In the genomic region with DNA sequence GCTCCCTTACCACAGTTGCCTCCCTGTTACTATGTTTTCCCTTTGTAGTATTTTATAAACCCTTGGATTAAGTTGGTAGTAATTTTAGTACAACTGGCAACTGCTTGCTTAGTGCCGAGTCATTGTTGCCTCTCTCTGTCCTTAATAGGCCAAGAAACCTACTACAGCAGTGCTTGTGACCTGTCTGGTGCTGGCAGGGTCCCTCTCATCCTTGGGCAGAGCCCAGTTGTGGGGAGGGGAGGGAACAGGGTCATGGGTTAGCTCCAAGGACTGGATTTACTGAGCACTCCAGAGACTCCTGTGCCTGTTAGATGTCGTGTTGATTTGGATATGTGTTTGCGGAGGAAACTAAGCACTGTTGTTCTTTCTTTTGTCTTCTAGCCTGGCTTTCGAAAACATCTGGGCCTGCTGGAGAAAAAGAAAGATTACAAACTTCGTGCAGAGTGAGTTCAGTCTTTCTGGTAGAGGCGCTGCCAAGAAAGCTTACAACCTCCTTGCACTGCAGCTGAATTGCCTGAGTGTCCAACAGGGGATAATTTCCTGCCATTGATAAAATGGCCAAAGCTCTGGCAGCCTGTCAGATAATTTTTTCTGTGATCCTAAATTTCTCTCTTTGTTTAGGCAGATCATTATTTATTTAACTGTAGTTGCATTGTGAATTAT, we compare ENCODE assay signal across 10 cellular contexts. TPM values are rescaled to one million over a fixed set of nuclear protein-coding genes. Genes with fewer than 3 reads are reported as not detected.
DNase-seq lines count a peak whose midpoint lies in the region; ATAC-seq and TF ChIP-seq lines count a peak whose summit lies in the region.
"Had no signal": no experiment of that assay in that cellular context is flagged by ENCODE, and none has a peak within 500 bp of the region (broad histone marks: within the 10 kb centered on the region; RNA-seq: fewer than 3 reads in every experiment).

No MANE protein-coding gene starts in this region.

- peaks cover 13% of the 10 kb centered on the region for H3K36me3 ChIP-seq in fibroblast of lung (ENCODE audit: control insufficient read depth, insufficient read depth, low read length)
- peaks cover 22% of the 10 kb centered on the region for H3K36me3 ChIP-seq in CD8-positive, alpha-beta T cell (ENCODE audit: insufficient read depth, low read length)

- no peaks in the 10 kb centered on the region for H3K27me3 ChIP-seq in CD4-positive, alpha-beta T cell (ENCODE audit: control insufficient read depth, insufficient read depth, low read length)
- no peaks in the 10 kb centered on the region for H3K27me3 ChIP-seq in fibroblast of lung (ENCODE audit: control insufficient read depth, insufficient read depth, low read length)
- H3K27me3 ChIP-seq in CD8-positive, alpha-beta T cell (ENCODE audit: insufficient read depth, low read length) = no peaks in the 10 kb centered on the region

- no peak overlapping the region for H2AFZ ChIP-seq in fibroblast of lung (ENCODE audit: low read length)

- peaks cover 71% of the 10 kb centered on the region for H3K36me3 Mint-ChIP-seq in CD4-positive, alpha-beta T cell (ENCODE audit: low read depth)
- peaks cover 28% of the 10 kb centered on the region for H3K36me3 Mint-ChIP-seq in T-cell
- H3K36me3 Mint-ChIP-seq in nephron progenitor cell (ENCODE audit: low read depth) = peaks cover 30% of the 10 kb centered on the region
- H3K36me3 Mint-ChIP-seq in CD8-positive, alpha-beta T cell = peaks cover 64% of the 10 kb centered on the region

- DNase-seq in CD4-positive, alpha-beta T cell = no peak
- DNase-seq in T-cell (no peak), fibroblast of lung (ENCODE audit: low read depth in 2 of 2) (peak in 1 of 2 donors; percentile 44), nephron progenitor cell (no peak), omental fat pad (ENCODE audit: low spot score) (no peak), GOT3 (lab: John Stamatoyannopoulos, UW) (no peak), NCI-H128 (lab: John Stamatoyannopoulos, UW; ENCODE audit: unreplicated experiment) (no peak)
- no peak for DNase-seq in CD8-positive, alpha-beta T cell
- DNase-seq: NCI-H1048 had no signal

- TF ChIP-seq CTCF in CD4-positive, alpha-beta T cell (IDR thresholded peaks at IDR 0.05) = no peak
- TF ChIP-seq CTCF in fibroblast of lung (conservative IDR thresholded peaks at IDR 0.05 in 1 of 2, IDR thresholded peaks at IDR 0.05 in 1 of 2; ENCODE audit: low read depth in 1 of 2, low read length in 2 of 2) = no peak
- TF ChIP-seq CTCF in nephron progenitor cell (IDR thresholded peaks at IDR 0.05) = no peak
- no peak for TF ChIP-seq CTCF in omental fat pad (IDR thresholded peaks at IDR 0.05)
- no peak for TF ChIP-seq CTCF in CD8-positive, alpha-beta T cell (IDR thresholded peaks at IDR 0.05)

- no peaks in the 10 kb centered on the region for H3K27me3 Mint-ChIP-seq in CD4-positive, alpha-beta T cell
- H3K27me3 Mint-ChIP-seq in T-cell (no peaks in the 10 kb centered on the region), nephron progenitor cell (ENCODE audit: low read depth, poor library complexity) (no peaks in the 10 kb centered on the region)
- no peaks in the 10 kb centered on the region for H3K27me3 Mint-ChIP-seq in CD8-positive, alpha-beta T cell (ENCODE audit: low read depth)

- POLR2A ChIA-PET in CD4-positive, alpha-beta T cell (lab: Charles Lee) = no interaction called here
- POLR2A ChIA-PET in T-cell (lab: Charles Lee) = no interaction called here
- POLR2A ChIA-PET in CD8-positive, alpha-beta T cell (lab: Charles Lee) = no interaction called here

- peak overlapping the region; percentile 30 for H3K4me3 Mint-ChIP-seq in CD4-positive, alpha-beta T cell
- H3K4me3 Mint-ChIP-seq in T-cell (no peak overlapping the region), nephron progenitor cell (no peak overlapping the region)
- H3K4me3 Mint-ChIP-seq in CD8-positive, alpha-beta T cell = no peak overlapping the region

- H3K4me1 ChIP-seq in fibroblast of lung (ENCODE audit: control insufficient read depth, extremely low read depth, insufficient read depth, low read length) = peaks cover 3% of the 10 kb centered on the region
- peaks cover 22% of the 10 kb centered on the region for H3K4me1 ChIP-seq in CD8-positive, alpha-beta T cell (ENCODE audit: insufficient read depth, low read length)

- H3K4me1 Mint-ChIP-seq in CD4-positive, alpha-beta T cell (ENCODE audit: low read depth) = peaks cover 41% of the 10 kb centered on the region
- H3K4me1 Mint-ChIP-seq in T-cell = peaks cover 38 to 49% (median 47%) of the 10 kb centered on the region in 3 donors
- peaks cover 43% of the 10 kb centered on the region for H3K4me1 Mint-ChIP-seq in nephron progenitor cell
- peaks cover 42% of the 10 kb centered on the region for H3K4me1 Mint-ChIP-seq in CD8-positive, alpha-beta T cell (ENCODE audit: low read depth)

- peaks cover 46% of the 10 kb centered on the region for H3K79me2 ChIP-seq in fibroblast of lung (ENCODE audit: control insufficient read depth, insufficient read depth, low read length)

- no peaks in the 10 kb centered on the region for H3K9me3 ChIP-seq in CD4-positive, alpha-beta T cell (ENCODE audit: control insufficient read depth, low read length)
- no peaks in the 10 kb centered on the region for H3K9me3 ChIP-seq in fibroblast of lung (ENCODE audit: control insufficient read depth, insufficient read depth, low read depth, low read length)
- no peaks in the 10 kb centered on the region for H3K9me3 ChIP-seq in CD8-positive, alpha-beta T cell (ENCODE audit: low read length)

- CTCF ChIA-PET in CD4-positive, alpha-beta T cell (lab: Charles Lee) = interaction anchor here (1.5 kb wide), 1 partner anchor 85 kb away, joined by 3 read pairs; no protein-coding TSS in a partner anchor
- CTCF ChIA-PET in T-cell (lab: Charles Lee) = no interaction called here
- CTCF ChIA-PET in CD8-positive, alpha-beta T cell (lab: Charles Lee) = interaction anchor here (4.1 kb wide), 1 partner anchor 25 kb away, joined by 15 read pairs; no protein-coding TSS in a partner anchor

- H4K20me1 ChIP-seq in fibroblast of lung (ENCODE audit: control insufficient read depth, extremely low read depth, insufficient read depth, low read length) = no peaks in the 10 kb centered on the region

- H3K4me2 ChIP-seq in fibroblast of lung (ENCODE audit: extremely low read depth, insufficient read depth, low read length) = peak overlapping the region; percentile 40

- H3K9ac ChIP-seq in fibroblast of lung (ENCODE audit: insufficient read depth, low read length) = no peak overlapping the region

- no peak overlapping the region for H3K27ac Mint-ChIP-seq in CD4-positive, alpha-beta T cell
- H3K27ac Mint-ChIP-seq in T-cell (peak overlapping the region; percentile 34 to 63), nephron progenitor cell (peak overlapping the region; percentile 98)
- no peak overlapping the region for H3K27ac Mint-ChIP-seq in CD8-positive, alpha-beta T cell

- H3K27ac ChIP-seq in CD4-positive, alpha-beta T cell (ENCODE audit: low read depth, low read length) = no peak overlapping the region
- H3K27ac ChIP-seq in fibroblast of lung (ENCODE audit: insufficient read depth, low read length) = peak overlapping the region; percentile 67
- no peak overlapping the region for H3K27ac ChIP-seq in CD8-positive, alpha-beta T cell (ENCODE audit: low read depth, low read length)

- H3K4me3 ChIP-seq in fibroblast of lung (replicated peaks in 1 of 4; ENCODE audit: control extremely low read depth in 1 of 4, insufficient read depth in 1 of 4, low read depth in 3 of 4, low read length in 4 of 4) = peak overlapping the region in 2 of 4 experiments; percentile 11 to 14
- no peak overlapping the region for H3K4me3 ChIP-seq in CD8-positive, alpha-beta T cell (ENCODE audit: low read depth, low read length)

- H3K9me3 Mint-ChIP-seq in CD4-positive, alpha-beta T cell = no peaks in the 10 kb centered on the region
- no peaks in the 10 kb centered on the region for H3K9me3 Mint-ChIP-seq in T-cell
- H3K9me3 Mint-ChIP-seq in nephron progenitor cell = peaks cover 7% of the 10 kb centered on the region
- no peaks in the 10 kb centered on the region for H3K9me3 Mint-ChIP-seq in CD8-positive, alpha-beta T cell

- ATAC-seq in CD4-positive, alpha-beta T cell (ENCODE audit: poor library complexity) = no peak
- ATAC-seq in T-cell (replicated peaks in 1 of 4) (no peak), omental fat pad (ENCODE audit: low FRiP score) (no peak)
- ATAC-seq in CD8-positive, alpha-beta T cell = no peak

- intact Hi-C loops in CD4-positive, alpha-beta T cell (cut with DNase I, micrococcal nuclease) = loop anchor here (10.0 kb wide), 2 partner anchors 321 to 1559 kb away; a partner anchor contains a TSS
- intact Hi-C loops in CD8-positive, alpha-beta T cell (cut with DNase I, micrococcal nuclease) = loop anchor here (10.0 kb wide), 5 partner anchors 211 to 839 kb away; a partner anchor contains a TSS

RNA-seq across cellular contexts. Expression of a gene that starts 3.6 kb away (rescaled TPM):
- 1 to 10 TPM; 8.7 to 9.4 TPM for total RNA-seq in CD4-positive, alpha-beta T cell
- total RNA-seq in T-cell = 10 to 100 TPM in 3 of 5 donors, 1 to 10 TPM in 2; 8.5 to 18.3 (median 15.9) TPM
- 34.8 and 39.5 TPM in 2 replicates for total RNA-seq in fibroblast of lung
- 56.5 and 63.7 TPM in 2 replicates for polyA plus RNA-seq in fibroblast of lung
- 57.6 and 60.0 TPM in 2 replicates for polyA plus RNA-seq in fibroblast of lung (2012)
- 2.5 and 9.0 TPM in 2 replicates for polyA minus RNA-seq in fibroblast of lung (ENCODE audit: low replicate concordance)
- 10 to 100 TPM; 25.1 to 55.2 (median 30.4) TPM for total RNA-seq in omental fat pad
- total RNA-seq in CD8-positive, alpha-beta T cell = 10 to 100 TPM; 12.8 to 14.0 TPM

RNA-seq across cellular contexts. Expression of a gene that starts 10.8 kb away (rescaled TPM):
- total RNA-seq in CD4-positive, alpha-beta T cell = 1 to 10 TPM; 3.4 to 3.7 TPM
- total RNA-seq in T-cell (10 to 100 TPM in 2 of 5 donors, 1 to 10 TPM in 3; 4.1 to 19.3 (median 8.1) TPM), fibroblast of lung (13.9 and 14.4 TPM in 2 replicates), omental fat pad (10 to 100 TPM in 3 of 4 donors, 1 to 10 TPM in 1; 9.2 to 27.6 (median 16.4) TPM)
- 14.7 and 25.0 TPM in 2 replicates for polyA plus RNA-seq in fibroblast of lung
- 44.6 and 64.8 TPM in 2 replicates for polyA plus RNA-seq in fibroblast of lung (2012)
- 129 and 132 TPM in 2 replicates for polyA minus RNA-seq in fibroblast of lung (ENCODE audit: low replicate concordance)
- total RNA-seq in CD8-positive, alpha-beta T cell = 1 to 10 TPM; 5.6 to 5.9 TPM

RNA-seq across cellular contexts. Expression of a gene that starts 26.3 kb away (rescaled TPM):
- 10 to 100 TPM; 40.5 to 42.5 TPM for total RNA-seq in CD4-positive, alpha-beta T cell
- total RNA-seq in T-cell (10 to 100 TPM; 45.2 to 69.9 (median 53.0) TPM), fibroblast of lung (72.3 and 97.8 TPM in 2 replicates), omental fat pad (10 to 100 TPM; 37.0 to 76.6 (median 50.4) TPM)
- 60.3 and 62.4 TPM in 2 replicates for polyA plus RNA-seq in fibroblast of lung
- 61.1 and 76.1 TPM in 2 replicates for polyA plus RNA-seq in fibroblast of lung (2012)
- polyA minus RNA-seq in fibroblast of lung (ENCODE audit: low replicate concordance) = 8.6 and 17.5 TPM in 2 replicates
- total RNA-seq in CD8-positive, alpha-beta T cell = 10 to 100 TPM; 41.7 to 42.6 TPM

RNA-seq across cellular contexts. Expression of a gene that starts 30.5 kb away (rescaled TPM):
- total RNA-seq in CD4-positive, alpha-beta T cell = under 1 TPM; 0.22 to 0.27 TPM
- total RNA-seq in T-cell (under 1 TPM; 0.28 to 0.72 (median 0.64) TPM), fibroblast of lung (under 0.01 TPM in 1 of 2 replicates, not detected in the other), omental fat pad (under 1 TPM in 1 of 4 donors, not detected in 3; 0.19 TPM)
- polyA plus RNA-seq in fibroblast of lung = not detected in 2 replicates
- polyA plus RNA-seq in fibroblast of lung (2012) = not detected in 2 replicates
- polyA minus RNA-seq in fibroblast of lung (ENCODE audit: low replicate concordance) = not detected in 2 replicates
- 1 to 10 TPM; 1.0 to 1.1 TPM for total RNA-seq in CD8-positive, alpha-beta T cell
- total RNA-seq: pulmonary artery endothelial cell had no signal

Comparison
In these comparisons a context has a peak if more than half of its experiments do, and no peak if none do; other contexts are left out.
1. H3K27ac Mint-ChIP-seq: peak in T-cell (2 of 2) and nephron progenitor cell (single experiment); none in CD4-positive, alpha-beta T cell (single experiment) and CD8-positive, alpha-beta T cell (single experiment).
2. CTCF ChIA-PET loops: an anchor here in CD4-positive, alpha-beta T cell (1.5 kb wide) and CD8-positive, alpha-beta T cell (4.1 kb wide); none called in T-cell.